In genomic region chr7:135177021-135177696, GRCh38 we compare ENCODE assay signal across 1 cellular context.
TF ChIP-seq lines count a peak whose summit lies in the region.

No MANE protein-coding gene starts in this region.

TF ChIP-seq in H1, 55 proteins besides CTCF, POLR2A, EP300 and RAD21:
- TF ChIP-seq PHF8 (conservative IDR thresholded peaks at IDR 0.05; ENCODE audit: low read depth, low read length) = no peak
- no peak for TF ChIP-seq RXRA (IDR thresholded peaks at IDR 0.05; ENCODE audit: insufficient read depth, low read depth, low read length)
- no peak for TF ChIP-seq RFX5 (IDR thresholded peaks at IDR 0.05; ENCODE audit: borderline replicate concordance, low read depth, low read length)
- TF ChIP-seq KDM5A (IDR thresholded peaks at IDR 0.05; ENCODE audit: low read length) = no peak
- no peak for TF ChIP-seq BRCA1 (IDR thresholded peaks at IDR 0.05; ENCODE audit: low read depth, low read length)
- TF ChIP-seq NANOG (IDR thresholded peaks at IDR 0.05; ENCODE audit: insufficient read depth, low read depth, low read length, poor library complexity, severe bottlenecking) = no peak
- no peak for TF ChIP-seq SP4 (IDR thresholded peaks at IDR 0.05; ENCODE audit: low read length)
- no peak for TF ChIP-seq POU5F1 (IDR thresholded peaks at IDR 0.05; ENCODE audit: low read depth, low read length)
- no peak for TF ChIP-seq ATF2 (IDR thresholded peaks at IDR 0.05; ENCODE audit: low read length)
- peak; percentile 41 for TF ChIP-seq MAFK (IDR thresholded peaks at IDR 0.05; ENCODE audit: low read depth, low read length)
- no peak for TF ChIP-seq TAF7 (optimal IDR thresholded peaks at IDR 0.05; ENCODE audit: borderline replicate concordance, low read depth, low read length)
- TF ChIP-seq TCF12 (IDR thresholded peaks at IDR 0.05; ENCODE audit: low read depth, low read length) = no peak
- no peak for TF ChIP-seq SIN3A (conservative IDR thresholded peaks at IDR 0.05 in 1 of 2, IDR thresholded peaks at IDR 0.05 in 1 of 2; ENCODE audit: low read depth in 1 of 2, low read length in 2 of 2)
- no peak for TF ChIP-seq KDM1A (IDR thresholded peaks at IDR 0.05; ENCODE audit: borderline replicate concordance, low read length)
- 0 out of 2 replicates have a peak, but pooled peaks have one; percentile 23 for TF ChIP-seq CEBPB (IDR thresholded peaks at IDR 0.05; ENCODE audit: low read depth, low read length)
- TF ChIP-seq GABPA (IDR thresholded peaks at IDR 0.05; ENCODE audit: borderline replicate concordance, insufficient read depth, low read length) = no peak
- TF ChIP-seq ATF3 (IDR thresholded peaks at IDR 0.05; ENCODE audit: insufficient read depth, low read depth, low read length) = no peak
- peak; percentile 72 for TF ChIP-seq BACH1 (IDR thresholded peaks at IDR 0.05; ENCODE audit: low read length)
- TF ChIP-seq SRF (IDR thresholded peaks at IDR 0.05; ENCODE audit: low read depth, low read length) = 0 out of 2 replicates have a peak, but pooled peaks have one; percentile 31
- no peak for TF ChIP-seq E2F6 (IDR thresholded peaks at IDR 0.05)
- TF ChIP-seq GTF2F1 (IDR thresholded peaks at IDR 0.05; ENCODE audit: borderline replicate concordance, low read depth, low read length) = no peak
- no peak for TF ChIP-seq CTBP2 (IDR thresholded peaks at IDR 0.05; ENCODE audit: borderline replicate concordance, insufficient read depth, insufficient read length, low read length)
- TF ChIP-seq TEAD4 (IDR thresholded peaks at IDR 0.05; ENCODE audit: low read depth, low read length) = 0 out of 2 replicates have a peak, but pooled peaks have one; percentile 48
- TF ChIP-seq BCL11A (IDR thresholded peaks at IDR 0.05; ENCODE audit: low read depth in 2 of 2, low read length in 2 of 2) = no peak
- no peak for TF ChIP-seq NRF1 (IDR thresholded peaks at IDR 0.05; ENCODE audit: low read depth, low read length)
- TF ChIP-seq POLR2AphosphoS5 (IDR thresholded peaks at IDR 0.05; ENCODE audit: low read depth, low read length) = no peak
- TF ChIP-seq CREB1 (IDR thresholded peaks at IDR 0.05) = no peak
TF ChIP-seq in H1: peak in this region for 5.
